Comparison of ENCODE assay signal across 7 cellular contexts in genomic region chrY:15704906-15705305, GRCh38.
"Had no signal": no experiment of that assay in that cellular context is flagged by ENCODE, and none has a peak within 500 bp of the region (broad histone marks: within the 10 kb centered on the region; RNA-seq: fewer than 3 reads in every experiment).

No MANE protein-coding gene starts in this region.

- H2AFZ ChIP-seq: GM23338 had no signal

- H3K4me3 ChIP-seq: GM23338 had no signal

- ATAC-seq: GM23338 had no signal

- H3K4me2 ChIP-seq: GM23338 had no signal

- FAIRE-seq: H1, H54, HTR-8/SVneo had no signal

- DNase-seq: H9, HCEC 1CT, IMR-90 had no signal
